Comparison of ENCODE assay signal across 27 cellular contexts in genomic region chr22:36284171-36284571, GRCh38. TPM values are rescaled to one million over a fixed set of nuclear protein-coding genes. Genes with fewer than 3 reads are reported as not detected.
DNase-seq lines count a peak whose midpoint lies in the region; ATAC-seq and TF ChIP-seq lines count a peak whose summit lies in the region.
"Had no signal": no experiment of that assay in that cellular context is flagged by ENCODE, and none has a peak within 500 bp of the region (broad histone marks: within the 10 kb centered on the region; RNA-seq: fewer than 3 reads in every experiment).

No MANE protein-coding gene starts in this region.

- H3K27ac ChIP-seq in SK-N-SH (ENCODE audit: low read depth in 2 of 2, low read length in 1 of 2): no peak overlapping the region
- H3K27ac ChIP-seq in spleen: peak overlapping the region in 3 of 8 donors; percentile 18 to 69 (median 38)
- H3K27ac ChIP-seq: 22Rv1, ovary had no signal

- WGBS in SK-N-SH (ENCODE audit: low lambda C conversion rate): 93% methylated on average over 7 of the region's 24 CpGs
- 90 to 95% (median 93%) methylated on average over 20 to 24 of the region's 24 CpGs for WGBS in spleen, 5 donors

- TF ChIP-seq CTCF in SK-N-SH (IDR thresholded peaks at IDR 0.05): no peak
- TF ChIP-seq CTCF in HFFc6 (IDR thresholded peaks at IDR 0.05): no peak
- TF ChIP-seq CTCF in chondrocyte (IDR thresholded peaks at IDR 0.05): no peak
- no peak for TF ChIP-seq CTCF in spleen (IDR thresholded peaks at IDR 0.05 in 8 of 11, conservative IDR thresholded peaks at IDR 0.05 in 3 of 11)

- TF ChIP-seq POLR2A in spleen (IDR thresholded peaks at IDR 0.05): no peak

- H3K27ac Mint-ChIP-seq in HFFc6 (peak overlapping the region; percentile 21; the same call in 1 of the 2 replicates), chondrocyte (ENCODE audit: unreplicated experiment) (no peak overlapping the region)
- H3K27ac Mint-ChIP-seq: activated CD4-positive, alpha-beta T cell treated with anti-CD3 and anti-CD28 coated beads, Interleukin-2, amount 10 ng/mL, durations not matched to agents 24 days and 14 days had no signal

- peaks cover 81 to 84% of the 10 kb centered on the region in 2 experiments for H3K36me3 ChIP-seq in SK-N-SH (replicated peaks in 1 of 2; ENCODE audit: control insufficient read depth in 1 of 2, insufficient read depth in 2 of 2, low read length in 1 of 2)
- H3K36me3 ChIP-seq in spleen: peaks cover 27 to 100% (median 92%) of the 10 kb centered on the region in 6 donors
- H3K36me3 ChIP-seq: ovary had no signal

- no peak for TF ChIP-seq EP300 in SK-N-SH (IDR thresholded peaks at IDR 0.05; ENCODE audit: borderline replicate concordance in 1 of 2, low read depth in 1 of 2, low read length in 1 of 2)

- H3K9me2 ChIP-seq in SK-N-SH: no peaks in the 10 kb centered on the region

- H3K9me3 Mint-ChIP-seq in HFFc6 (peaks cover 9% of the 10 kb centered on the region; the same call in 1 of the 2 replicates), chondrocyte (ENCODE audit: low read depth) (no peaks in the 10 kb centered on the region)
- H3K9me3 Mint-ChIP-seq: activated CD4-positive, alpha-beta T cell treated with anti-CD3 and anti-CD28 coated beads, Interleukin-2, amount 10 ng/mL, durations not matched to agents 24 days and 14 days; naive B cell had no signal

- peaks cover 14% of the 10 kb centered on the region; the same call in 1 of the 2 replicates for H3K4me1 Mint-ChIP-seq in HFFc6 (ENCODE audit: low read depth)
- H3K4me1 Mint-ChIP-seq in chondrocyte (ENCODE audit: low read depth): peaks cover 11% of the 10 kb centered on the region

- H3K4me2 ChIP-seq in SK-N-SH: no peak overlapping the region

- POLR2A ChIA-PET in SK-N-SH (lab: Yijun Ruan, JAX): no interaction called here

- no peaks in the 10 kb centered on the region for H3K9me3 ChIP-seq in SK-N-SH
- no peaks in the 10 kb centered on the region for H3K9me3 ChIP-seq in spleen
- H3K9me3 ChIP-seq: heart left ventricle, ovary, thoracic aorta had no signal

- H3K27me3 Mint-ChIP-seq in HFFc6 (ENCODE audit: insufficient read depth): peaks cover 68% of the 10 kb centered on the region
- H3K27me3 Mint-ChIP-seq in chondrocyte (ENCODE audit: low read depth): no peaks in the 10 kb centered on the region
- H3K27me3 Mint-ChIP-seq: activated CD4-positive, alpha-beta T cell treated with anti-CD3 and anti-CD28 coated beads, Interleukin-2, amount 10 ng/mL, durations not matched to agents 24 days and 14 days; naive B cell had no signal

- peaks cover 14% of the 10 kb centered on the region; the same call in 1 of the 2 replicates for H3K79me2 ChIP-seq in SK-N-SH (ENCODE audit: insufficient read depth)

- H3F3A ChIP-seq in SK-N-SH (replicated peaks; ENCODE audit: insufficient read depth): peaks cover 82% of the 10 kb centered on the region

- peak; percentile 16 for DNase-seq in SK-N-SH
- no peak for DNase-seq in HFFc6
- peak; percentile 91 for DNase-seq in chondrocyte (ENCODE audit: low spot score)
- peak; percentile 77 for DNase-seq in spleen
- no peak for DNase-seq in H4 (ENCODE audit: low spot score)
- no peak for DNase-seq in dermis blood vessel endothelial cell
- DNase-seq: activated CD4-positive, alpha-beta T cell treated with anti-CD3 and anti-CD28 coated beads, Interleukin-2, amount 10 ng/mL, durations not matched to agents 24 days and 14 days; activated gamma-delta T cell treated with Interleukin-2 at 50 U/mL for 16 hours; AML-193; anterior cingulate cortex; caudate nucleus; DMS79 treated with DMSO at 0.1 percent for 48 hours; mesenchymal stem cell; naive B cell; NCI-H1092; NCI-H2029; NCI-H345; NCI-H82; SHP77 treated with DMSO at 0.1 percent for 48 hours; T-helper 1 cell had no signal

- H4K20me1 ChIP-seq in SK-N-SH (ENCODE audit: insufficient read depth): peaks cover 89% of the 10 kb centered on the region

- H3K4me3 ChIP-seq in SK-N-SH (ENCODE audit: low read depth in 2 of 2, low read length in 1 of 2): no peak overlapping the region
- H3K4me3 ChIP-seq in spleen: no peak overlapping the region
- H3K4me3 ChIP-seq: dorsolateral prefrontal cortex, heart left ventricle, ovary, thoracic aorta had no signal

- intact Hi-C loops in spleen (cut with DNase I; ENCODE audit: low total_unique reads): no loop called here

- H3K36me3 Mint-ChIP-seq in HFFc6 (ENCODE audit: low read depth): peaks cover 42% of the 10 kb centered on the region
- peaks cover 63% of the 10 kb centered on the region for H3K36me3 Mint-ChIP-seq in chondrocyte (ENCODE audit: low read depth)

- no peak for TF ChIP-seq RAD21 in SK-N-SH (IDR thresholded peaks at IDR 0.05; ENCODE audit: low read length)

- CTCF ChIA-PET in SK-N-SH (lab: Yijun Ruan, JAX): interaction anchor here (0.8 to 9.9 kb wide), 7 partner anchors 15 to 184 kb away, joined by 3 to 113 read pairs (median 3); no protein-coding TSS in a partner anchor

- H3K27me3 ChIP-seq in SK-N-SH (ENCODE audit: insufficient read depth): no peaks in the 10 kb centered on the region
- H3K27me3 ChIP-seq in spleen (replicated peaks in 1 of 7): no peaks in the 10 kb centered on the region
- H3K27me3 ChIP-seq: dorsolateral prefrontal cortex, heart left ventricle, ovary had no signal

- H2AFZ ChIP-seq in SK-N-SH (ENCODE audit: low read depth): no peak overlapping the region

- no peak overlapping the region for H3K9ac ChIP-seq in SK-N-SH

- no peak for ATAC-seq in SK-N-SH treated with all-trans-retinoic acid at 6 μM for 48 hours
- ATAC-seq in HG03139 (IDR thresholded peaks at IDR 0.05; ENCODE audit: unreplicated experiment): no peak

- H3K4me3 Mint-ChIP-seq in HFFc6: peak overlapping the region; percentile 46; the same call in 1 of the 2 replicates
- H3K4me3 Mint-ChIP-seq in chondrocyte (ENCODE audit: unreplicated experiment): no peak overlapping the region
- H3K4me3 Mint-ChIP-seq: activated CD4-positive, alpha-beta T cell treated with anti-CD3 and anti-CD28 coated beads, Interleukin-2, amount 10 ng/mL, durations not matched to agents 24 days and 14 days had no signal

- H3K4me1 ChIP-seq in SK-N-SH (ENCODE audit: control insufficient read depth in 1 of 2, insufficient read depth in 2 of 2, low read depth in 1 of 2, low read length in 1 of 2): no peaks in the 10 kb centered on the region; a peak in 1 of 4 replicates
- H3K4me1 ChIP-seq in spleen: peaks cover 0 to 53% (median 15%) of the 10 kb centered on the region in 6 donors

TF ChIP-seq in SK-N-SH, 30 proteins besides CTCF, POLR2A, EP300 and RAD21:
- TF ChIP-seq GABPA (IDR thresholded peaks at IDR 0.05; ENCODE audit: low read depth): no peak
- TF ChIP-seq FOXJ3 (CRISPR knock-in tag; IDR thresholded peaks at IDR 0.05): no peak
- no peak for TF ChIP-seq TAF1 (IDR thresholded peaks at IDR 0.05; ENCODE audit: borderline replicate concordance, low read depth, low read length)
- TF ChIP-seq GATA2 (CRISPR knock-in tag; IDR thresholded peaks at IDR 0.05): no peak

TF ChIP-seq in SK-N-SH treated with all-trans-retinoic acid at 6 μM for 48 hours, 23 proteins besides CTCF, POLR2A, EP300 and RAD21 (continues in another document):
- TF ChIP-seq ZNF565 (CRISPR knock-in tag; conservative IDR thresholded peaks at IDR 0.05; ENCODE audit: low read depth) (no peak), SNAI2 (CRISPR knock-in tag; IDR thresholded peaks at IDR 0.05) (no peak), ZC3H10 (CRISPR knock-in tag; IDR thresholded peaks at IDR 0.05) (no peak), ZNF70 (CRISPR knock-in tag; IDR thresholded peaks at IDR 0.05) (no peak), BACH2 (CRISPR knock-in tag; IDR thresholded peaks at IDR 0.05; ENCODE audit: borderline replicate concordance) (no peak), ESRRG (CRISPR knock-in tag; IDR thresholded peaks at IDR 0.05) (no peak), TOX (CRISPR knock-in tag; IDR thresholded peaks at IDR 0.05; ENCODE audit: borderline replicate concordance) (no peak)
- TF ChIP-seq, protein P1, sequence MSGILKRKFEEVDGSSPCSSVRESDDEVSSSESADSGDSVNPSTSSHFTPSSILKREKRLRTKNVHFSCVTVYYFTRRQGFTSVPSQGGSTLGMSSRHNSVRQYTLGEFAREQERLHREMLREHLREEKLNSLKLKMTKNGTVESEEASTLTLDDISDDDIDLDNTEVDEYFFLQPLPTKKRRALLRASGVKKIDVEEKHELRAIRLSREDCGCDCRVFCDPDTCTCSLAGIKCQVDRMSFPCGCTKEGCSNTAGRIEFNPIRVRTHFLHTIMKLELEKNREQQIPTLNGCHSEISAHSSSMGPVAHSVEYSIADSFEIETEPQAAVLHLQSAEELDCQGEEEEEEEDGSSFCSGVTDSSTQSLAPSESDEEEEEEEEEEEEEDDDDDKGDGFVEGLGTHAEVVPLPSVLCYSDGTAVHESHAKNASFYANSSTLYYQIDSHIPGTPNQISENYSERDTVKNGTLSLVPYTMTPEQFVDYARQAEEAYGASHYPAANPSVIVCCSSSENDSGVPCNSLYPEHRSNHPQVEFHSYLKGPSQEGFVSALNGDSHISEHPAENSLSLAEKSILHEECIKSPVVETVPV (CRISPR knock-in tag; IDR thresholded peaks at IDR 0.05): no peak

RNA-seq across cellular contexts. Expression of gene APOL1, which starts 31.2 kb away (rescaled TPM):
- polyA plus RNA-seq in SK-N-SH (2012; rRNA removed): 0.42 and 0.56 TPM in 2 replicates
- 0.36 and 0.62 TPM in 2 replicates for polyA plus RNA-seq in SK-N-SH (2012; cell fraction: cytosol; rRNA removed)
- 0.33 and 0.64 TPM in 2 replicates for polyA plus RNA-seq in SK-N-SH (2012; cell fraction: nucleus; rRNA removed)
- 1 to 10 TPM in 4 of 6 experiments, under 1 TPM in 2; 0.55 to 6.2 (median 4.9) TPM for total RNA-seq in HFFc6 (2021; fragmentation: NEBNext Ultra II Directional; extraction: Animal tissue kit (Norgen Biotek cat#: 25700))
- 16.7 to 38.4 TPM (median 16.9 TPM) in 3 replicates for total RNA-seq in chondrocyte
- total RNA-seq in spleen: 100 to 1,000 TPM in 1 of 7 donors, 10 to 100 TPM in 6; 33.3 to 108 (median 73.9) TPM
- 10 to 100 TPM in 2 of 3 donors, 1 to 10 TPM in 1; 10.0 to 24.2 (median 11.4) TPM for polyA plus RNA-seq in spleen
- 27.5 and 33.3 TPM in 2 replicates for total RNA-seq in H4 (2014; rRNA removed; shearing (Covaris generic))
- total RNA-seq in dermis blood vessel endothelial cell: 29.5 and 34.9 TPM in 2 replicates

RNA-seq across cellular contexts. Expression of gene APOL2, which starts 44.8 kb away (rescaled TPM):
- 8.3 and 9.4 TPM in 2 replicates for polyA plus RNA-seq in SK-N-SH (2012; rRNA removed)
- 4.9 and 6.9 TPM in 2 replicates for polyA plus RNA-seq in SK-N-SH (2012; cell fraction: cytosol; rRNA removed)
- 21.0 and 23.6 TPM in 2 replicates for polyA plus RNA-seq in SK-N-SH (2012; cell fraction: nucleus; rRNA removed)
- 10 to 100 TPM; 27.7 to 42.5 (median 38.5) TPM for total RNA-seq in HFFc6 (2021; fragmentation: NEBNext Ultra II Directional; extraction: Animal tissue kit (Norgen Biotek cat#: 25700))
- total RNA-seq in chondrocyte: 58.7 to 84.1 TPM (median 83.8 TPM) in 3 replicates
- total RNA-seq in spleen: 10 to 100 TPM; 53.2 to 77.2 (median 59.3) TPM
- polyA plus RNA-seq in spleen: 10 to 100 TPM; 16.0 to 35.0 (median 20.2) TPM
- 31.6 and 44.0 TPM in 2 replicates for total RNA-seq in H4 (2014; rRNA removed; shearing (Covaris generic))
- total RNA-seq in dermis blood vessel endothelial cell: 57.7 and 67.7 TPM in 2 replicates

Comparison
In these comparisons a context has a peak if more than half of its experiments do, and no peak if none do; other contexts are left out.
1. DNase-seq: peak in SK-N-SH (single experiment), chondrocyte (single experiment) and spleen (single experiment); none in HFFc6 (single experiment), H4 (single experiment) and dermis blood vessel endothelial cell (single experiment).